18 cellular contexts compared by ENCODE assay signal in genomic region chr4:185352202-185352601, GRCh38.
"Had no signal": no experiment of that assay in that cellular context is flagged by ENCODE, and none has a peak within 500 bp of the region (broad histone marks: within the 10 kb centered on the region; RNA-seq: fewer than 3 reads in every experiment).

No MANE protein-coding gene starts in this region.

- H3K4me3 ChIP-seq: breast epithelium, coronary artery, gastrocnemius medialis, lung, psoas muscle, skin epidermis, stomach had no signal

- H3K4me3 Mint-ChIP-seq: activated T-cell treated with anti-CD3 and anti-CD28 coated beads, Interleukin-2, amount 50 U/mL, for 72 hours; neural crest cell; T-helper 2 cell treated with Interferon-gamma antibody and Interleukin-4, amounts not matched to agents 5 μg/mL and 100 μg/mL, for 36 hours had no signal

- H3K27me3 ChIP-seq: breast epithelium, gastrocnemius medialis, stomach had no signal

- H3K27ac ChIP-seq: breast epithelium, coronary artery, gastrocnemius medialis, psoas muscle, skin epidermis, stomach had no signal

- DNase-seq: activated CD4-positive, CD25-positive, alpha-beta regulatory T cell treated with anti-CD3 and anti-CD28 coated beads, Interleukin-2, amount 50 U/mL, for 72 hours; activated effector memory CD4-positive, alpha-beta T cell treated with anti-CD3 and anti-CD28 coated beads, Interleukin-2, amount 50 U/mL, for 16 hours; activated naive CD4-positive, alpha-beta T cell treated with anti-CD3 and anti-CD28 coated beads, Interleukin-2, amount 50 U/mL, for 16 hours; activated T-cell treated with anti-CD3 and anti-CD28 coated beads, Interleukin-2, amount 50 U/mL, for 72 hours; gastrocnemius medialis; head of caudate nucleus; psoas muscle; right cardiac atrium; stimulated activated CD4-positive, alpha-beta T cell treated with anti-CD3 and anti-CD28 coated beads, Interleukin-15, amount 100 ng/mL, for 24 hours; stimulated activated CD4-positive, alpha-beta T cell treated with anti-CD3 and anti-CD28 coated beads, Interleukin-2, amount 100 ng/mL, for 48 hours; stomach; trophoblast cell had no signal

- H3K9me3 ChIP-seq: breast epithelium, gastrocnemius medialis, psoas muscle, stomach had no signal

- H3K27ac Mint-ChIP-seq: activated T-cell treated with anti-CD3 and anti-CD28 coated beads, Interleukin-2, amount 50 U/mL, for 72 hours; T-helper 2 cell treated with Interferon-gamma antibody and Interleukin-4, amounts not matched to agents 5 μg/mL and 100 μg/mL, for 36 hours had no signal

- ATAC-seq: activated T-cell treated with anti-CD3 and anti-CD28 coated beads, Interleukin-2, amount 50 U/mL, for 72 hours; gastrocnemius medialis; psoas muscle; right cardiac atrium had no signal

- H3K9me3 Mint-ChIP-seq: activated T-cell treated with anti-CD3 and anti-CD28 coated beads, Interleukin-2, amount 50 U/mL, for 72 hours; neural crest cell; T-helper 2 cell treated with Interferon-gamma antibody and Interleukin-4, amounts not matched to agents 5 μg/mL and 100 μg/mL, for 36 hours had no signal

- H3K4me1 Mint-ChIP-seq: neural crest cell had no signal

- H3K4me1 ChIP-seq: breast epithelium, gastrocnemius medialis, psoas muscle, stomach had no signal
